Comparison of ENCODE assay signal across 9 cellular contexts in the genomic region with DNA sequence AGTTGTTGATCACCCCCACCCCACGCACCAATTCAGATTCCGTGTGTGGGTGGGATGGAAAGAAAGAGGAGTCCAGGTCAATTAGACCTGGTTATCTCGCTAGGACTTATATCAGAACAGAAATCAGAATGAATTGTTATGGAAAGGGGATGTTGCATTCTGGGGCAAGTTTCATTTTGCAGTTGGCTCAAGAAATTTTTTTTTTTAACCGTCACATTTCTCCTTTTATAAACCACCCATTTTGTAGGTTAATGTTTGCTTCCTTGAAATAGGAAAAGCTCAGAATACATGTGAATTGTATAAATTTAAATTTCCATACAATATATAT. TPM values are rescaled to one million over a fixed set of nuclear protein-coding genes. Genes with fewer than 3 reads are reported as not detected.
DNase-seq lines count a peak whose midpoint lies in the region; ATAC-seq and TF ChIP-seq lines count a peak whose summit lies in the region.
"Had no signal": no experiment of that assay in that cellular context is flagged by ENCODE, and none has a peak within 500 bp of the region (broad histone marks: within the 10 kb centered on the region; RNA-seq: fewer than 3 reads in every experiment).

No MANE protein-coding gene starts in this region.

- H3K9ac ChIP-seq in mesendoderm (ENCODE audit: low read length), result no peak overlapping the region

- H2BK5ac ChIP-seq in mesendoderm (ENCODE audit: low read length), result no peak overlapping the region

- no peak overlapping the region for H2BK15ac ChIP-seq in mesendoderm (replicated peaks; ENCODE audit: low read depth)

- H3K27me3 ChIP-seq in heart left ventricle (peaks cover 2 to 41% (median 21%) of the 10 kb centered on the region in 9 donors), mesendoderm (ENCODE audit: insufficient read depth, low read length, poor library complexity) (peaks cover 17% of the 10 kb centered on the region), upper lobe of left lung (peaks cover 0 to 20% (median 8%) of the 10 kb centered on the region in 4 donors)

- H3K4me1 ChIP-seq in heart left ventricle, result peaks cover 2 to 44% (median 20%) of the 10 kb centered on the region in 12 donors
- peaks cover 3% of the 10 kb centered on the region for H3K4me1 ChIP-seq in mesendoderm (ENCODE audit: control insufficient read depth, low read depth, low read length)
- H3K4me1 ChIP-seq in upper lobe of left lung, result peaks cover 29 to 45% (median 37%) of the 10 kb centered on the region in 4 donors

- no peaks in the 10 kb centered on the region for H3K79me1 ChIP-seq in mesendoderm (ENCODE audit: low read length)

- ATAC-seq in heart left ventricle (no peak), left cardiac atrium (no peak), upper lobe of left lung (ENCODE audit: low FRiP score in 2 of 2) (no peak), GM21529 (IDR thresholded peaks at IDR 0.05; ENCODE audit: unreplicated experiment) (no peak)
- ATAC-seq in activated naive CD8-positive, alpha-beta T cell treated with anti-CD3 and anti-CD28 coated beads, Interleukin-2, amount 50 U/mL, for 24 hours, result no peak

- TF ChIP-seq EP300 in upper lobe of left lung (IDR thresholded peaks at IDR 0.05), result no peak

- no peak overlapping the region for H3K56ac ChIP-seq in mesendoderm (ENCODE audit: low read length)

- TF ChIP-seq CTCF in heart left ventricle (IDR thresholded peaks at IDR 0.05) (no peak), upper lobe of left lung (IDR thresholded peaks at IDR 0.05) (no peak)

- WGBS in heart left ventricle, 4 donors, result 67 to 75% (median 72%) methylated on average over 4 of the region's 4 CpGs
- WGBS in mesendoderm (ENCODE audit: extremely low coverage, insufficient coverage, low lambda C conversion rate), result no CpG with 5 or more reads among the region's 4 CpGs
- 53 to 57% methylated on average over 4 of the region's 4 CpGs for WGBS in upper lobe of left lung, 2 donors

- peaks cover 61% of the 10 kb centered on the region for H3K4me1 Mint-ChIP-seq in activated naive CD8-positive, alpha-beta T cell treated with anti-CD3 and anti-CD28 coated beads, Interleukin-2, amount 50 U/mL, for 24 hours

- H4K8ac ChIP-seq in mesendoderm (ENCODE audit: low read depth, low read length), result no peak overlapping the region

- H3K27ac ChIP-seq in heart left ventricle (peak overlapping the region in 4 of 12 donors; percentile 53 to 82 (median 76)), mesendoderm (ENCODE audit: low read depth, low read length) (no peak overlapping the region), upper lobe of left lung (peak overlapping the region; percentile 72 to 89 (median 84))

- H2BK120ac ChIP-seq in mesendoderm (ENCODE audit: low read depth, low read length), result no peak overlapping the region

- H3K18ac ChIP-seq in mesendoderm (ENCODE audit: low read length), result no peak overlapping the region

- no peaks in the 10 kb centered on the region for H3K79me2 ChIP-seq in mesendoderm (ENCODE audit: control insufficient read depth, insufficient read depth, low read length)

- H3K9me3 Mint-ChIP-seq in activated naive CD8-positive, alpha-beta T cell treated with anti-CD3 and anti-CD28 coated beads, Interleukin-2, amount 50 U/mL, for 24 hours, result no peaks in the 10 kb centered on the region

- H3K27me3 Mint-ChIP-seq in activated naive CD8-positive, alpha-beta T cell treated with anti-CD3 and anti-CD28 coated beads, Interleukin-2, amount 50 U/mL, for 24 hours, result peaks cover 15% of the 10 kb centered on the region

- H3K4me3 Mint-ChIP-seq in activated naive CD8-positive, alpha-beta T cell treated with anti-CD3 and anti-CD28 coated beads, Interleukin-2, amount 50 U/mL, for 24 hours, result peak overlapping the region; percentile 97

- H3K23ac ChIP-seq in mesendoderm (ENCODE audit: low read length), result peak overlapping the region; percentile 45

- TF ChIP-seq POLR2A in heart left ventricle (IDR thresholded peaks at IDR 0.05), result no peak
- no peak for TF ChIP-seq POLR2A in upper lobe of left lung (IDR thresholded peaks at IDR 0.05)

- H3K4ac ChIP-seq in mesendoderm (ENCODE audit: low read depth, low read length), result no peak overlapping the region

- H3K4me2 ChIP-seq in mesendoderm (ENCODE audit: low read length), result no peak overlapping the region

- no peak overlapping the region for H2AK5ac ChIP-seq in mesendoderm (ENCODE audit: low read length)

- DNase-seq in heart left ventricle (no peak), left cardiac atrium (no peak), mesendoderm (no peak), upper lobe of left lung (no peak), Ammon's horn (ENCODE audit: low spot score) (no peak), NCI-H524 (lab: John Stamatoyannopoulos, UW) (no peak)
- DNase-seq in activated naive CD8-positive, alpha-beta T cell treated with anti-CD3 and anti-CD28 coated beads, Interleukin-2, amount 50 U/mL, for 24 hours, result no peak
- DNase-seq: NCI-H1092 had no signal

- H3K9me3 ChIP-seq in heart left ventricle (no peaks in the 10 kb centered on the region), upper lobe of left lung (no peaks in the 10 kb centered on the region)

- peak overlapping the region; percentile 88 for H3K27ac Mint-ChIP-seq in activated naive CD8-positive, alpha-beta T cell treated with anti-CD3 and anti-CD28 coated beads, Interleukin-2, amount 50 U/mL, for 24 hours

- H4K5ac ChIP-seq in mesendoderm (ENCODE audit: low read length), result no peak overlapping the region

- intact Hi-C loops in heart left ventricle (cut with DNase I), result loop anchor here in 8 of 10 donors (5.0 to 10.0 kb wide), 4 partner anchors 47 to 767 kb away; a partner anchor contains a TSS
- intact Hi-C loops in left cardiac atrium (cut with DNase I), result no loop called here

- peak overlapping the region in 7 of 12 donors; percentile 66 to 81 (median 73) for H3K4me3 ChIP-seq in heart left ventricle
- no peak overlapping the region for H3K4me3 ChIP-seq in mesendoderm (ENCODE audit: low read length)
- H3K4me3 ChIP-seq in upper lobe of left lung, result peak overlapping the region in 3 of 4 donors; percentile 57 to 69 (median 63)

- no peaks in the 10 kb centered on the region for H3K36me3 ChIP-seq in heart left ventricle
- no peaks in the 10 kb centered on the region for H3K36me3 ChIP-seq in mesendoderm (ENCODE audit: control insufficient read depth, insufficient read depth, low read length)
- no peaks in the 10 kb centered on the region for H3K36me3 ChIP-seq in upper lobe of left lung

- peaks cover 27% of the 10 kb centered on the region for H3K36me3 Mint-ChIP-seq in activated naive CD8-positive, alpha-beta T cell treated with anti-CD3 and anti-CD28 coated beads, Interleukin-2, amount 50 U/mL, for 24 hours (ENCODE audit: low read depth)

RNA-seq across cellular contexts. Expression of a gene that starts 46.9 kb away (rescaled TPM):
- total RNA-seq in heart left ventricle (1 to 10 TPM; 1.5 to 8.1 (median 4.1) TPM), left cardiac atrium (1 to 10 TPM; 3.2 to 4.3 TPM), upper lobe of left lung (10 to 100 TPM in 2 of 6 donors, 1 to 10 TPM in 4; 6.4 to 45.1 (median 8.9) TPM)
- 1 to 10 TPM; 4.1 to 5.6 TPM for polyA plus RNA-seq in heart left ventricle
- polyA plus RNA-seq in mesendoderm (2013, experiment 1 of 2), result 18.2 TPM
- polyA plus RNA-seq in mesendoderm (2013, experiment 2 of 2), result 20.2 TPM

Comparison
In these comparisons a context has a peak if more than half of its experiments do, and no peak if none do; other contexts are left out.
1. intact Hi-C loops: an anchor here in heart left ventricle (5.0 to 10.0 kb wide); none called in left cardiac atrium.